ENCODE assay signal across 2 cellular contexts in genomic region chr11:3195251-3196160, GRCh38.
TF ChIP-seq lines count a peak whose summit lies in the region.

No MANE protein-coding gene starts in this region.

TF ChIP-seq in IMR-90, 13 proteins besides CTCF, POLR2A, EP300 and RAD21:
- TF ChIP-seq SMC3 (IDR thresholded peaks at IDR 0.05; ENCODE audit: low read depth, low read length): peak; percentile 40
- peak; percentile 79; the same call in 1 of the 2 replicates for TF ChIP-seq BHLHE40 (IDR thresholded peaks at IDR 0.05; ENCODE audit: low read depth, low read length)
- no peak for TF ChIP-seq CHD1 (IDR thresholded peaks at IDR 0.05; ENCODE audit: low read depth, low read length)

TF ChIP-seq in HepG2, 621 proteins besides CTCF, POLR2A, EP300 and RAD21:
- TF ChIP-seq TSC22D2 (CRISPR knock-in tag; IDR thresholded peaks at IDR 0.05; ENCODE audit: borderline replicate concordance) (no peak), BHLHE40 (IDR thresholded peaks at IDR 0.05; ENCODE audit: low read length) (peak; percentile 76), BCL3 (CRISPR knock-in tag; IDR thresholded peaks at IDR 0.05) (no peak), ZFP91 (CRISPR knock-in tag; IDR thresholded peaks at IDR 0.05; ENCODE audit: borderline replicate concordance) (peak; percentile 26; the same call in 1 of the 2 replicates), FOXO4 (CRISPR knock-in tag; conservative IDR thresholded peaks at IDR 0.05) (0 out of 2 replicates have a peak, but pooled peaks have one; percentile 32), ZNF567 (CRISPR knock-in tag; IDR thresholded peaks at IDR 0.05; ENCODE audit: borderline replicate concordance) (no peak), TBL1XR1 (IDR thresholded peaks at IDR 0.05; ENCODE audit: borderline replicate concordance, low read length, partially characterized antibody) (no peak), ZNF274 (CRISPR knock-in tag; IDR thresholded peaks at IDR 0.05) (0 out of 2 replicates have a peak, but pooled peaks have one; percentile 47), HMG20B (CRISPR knock-in tag; conservative IDR thresholded peaks at IDR 0.05) (no peak), U2AF2 (IDR thresholded peaks at IDR 0.05; ENCODE audit: low read depth, low read length) (no peak), STAG1 (CRISPR knock-in tag; IDR thresholded peaks at IDR 0.05) (peak; percentile 20; the same call in 1 of the 2 replicates), ZNF317 (CRISPR knock-in tag; IDR thresholded peaks at IDR 0.05) (no peak)
